In the genomic region with DNA sequence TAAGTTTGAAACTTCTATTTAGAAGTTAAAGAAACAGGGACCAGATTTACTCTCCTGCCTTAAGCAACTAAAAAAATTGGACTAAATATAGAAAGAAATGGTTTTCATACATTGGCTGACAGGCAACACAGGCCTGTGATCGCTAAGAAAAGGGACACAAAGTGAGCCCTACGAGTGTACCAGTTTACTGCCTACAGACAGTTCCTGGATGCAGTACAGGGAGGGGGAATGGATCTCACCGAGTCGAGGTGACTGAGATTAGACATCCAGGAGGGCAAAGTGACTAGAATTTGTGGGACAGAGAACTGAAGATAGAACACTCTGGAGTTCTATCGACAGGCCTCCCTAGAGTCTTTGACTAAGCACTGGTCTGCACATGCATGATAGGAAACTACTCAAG, we compare ENCODE assay signal across 28 cellular contexts.
"Had no signal": no experiment of that assay in that cellular context is flagged by ENCODE, and none has a peak within 500 bp of the region (broad histone marks: within the 10 kb centered on the region; RNA-seq: fewer than 3 reads in every experiment).

No MANE protein-coding gene starts in this region.

- DNase-seq: activated CD4-positive, alpha-beta memory T cell treated with anti-CD3 and anti-CD28 coated beads, Interleukin-2, amount 10 ng/mL, durations not matched to agents 7 days and 5 days; activated CD4-positive, alpha-beta T cell treated with anti-CD3 and anti-CD28 coated beads for 36 hours; activated CD4-positive, alpha-beta T cell treated with anti-CD3 and anti-CD28 coated beads, Interleukin-2, amount 10 ng/mL, durations not matched to agents 24 days and 14 days; activated CD4-positive, CD25-positive, alpha-beta regulatory T cell; activated CD4-positive, CD25-positive, alpha-beta regulatory T cell treated with anti-CD3 and anti-CD28 coated beads, Interleukin-2, amount 50 U/mL, for 72 hours; activated CD8-positive, alpha-beta memory T cell treated with anti-CD3 and anti-CD28 coated beads, Interleukin-2, amount 50 U/mL, for 48 hours; activated gamma-delta T cell; activated naive CD4-positive, alpha-beta T cell; activated naive CD4-positive, alpha-beta T cell treated with anti-CD3 and anti-CD28 coated beads, Interleukin-2, amount 10 ng/mL, durations not matched to agents 7 days and 5 days; activated naive CD8-positive, alpha-beta T cell treated with anti-CD3 and anti-CD28 coated beads, Interleukin-2, amount 10 ng/mL, durations not matched to agents 7 days and 5 days; activated T-cell treated with anti-CD3 and anti-CD28 coated beads for 4 hours; activated T-cell treated with anti-CD3 and anti-CD28 coated beads, Interleukin-2, amount 50 U/mL, for 24 hours; activated T-cell treated with anti-CD3 and anti-CD28 coated beads, Interleukin-2, amount 50 U/mL, for 72 hours; amniotic stem cell; anterior cingulate cortex; brain microvascular endothelial cell; caudate nucleus; cortex of kidney; dermis blood vessel endothelial cell; effector CD8-positive, alpha-beta T cell; esophagus squamous epithelium; foreskin melanocyte; SW 1271; T-cell; T1000 had no signal

- ATAC-seq: activated CD4-positive, alpha-beta T cell treated with anti-CD3 and anti-CD28 coated beads for 36 hours; activated naive CD4-positive, alpha-beta T cell treated with anti-CD3 and anti-CD28 coated beads, Interleukin-2, amount 50 U/mL, for 72 hours; activated T-cell treated with anti-CD3 and anti-CD28 coated beads, Interleukin-2, amount 50 U/mL, for 72 hours; gastroesophageal sphincter; T-cell had no signal

- H3K27ac ChIP-seq: brain microvascular endothelial cell, epithelial cell of prostate, esophagus squamous epithelium, gastroesophageal sphincter had no signal

- H3K4me3 ChIP-seq: esophagus squamous epithelium, gastroesophageal sphincter had no signal

- H3K27me3 ChIP-seq: brain microvascular endothelial cell, esophagus squamous epithelium, gastroesophageal sphincter had no signal

- H3K36me3 ChIP-seq: brain microvascular endothelial cell, esophagus squamous epithelium, gastroesophageal sphincter had no signal
